Comparison of ENCODE assay signal across 15 cellular contexts in the genomic region with DNA sequence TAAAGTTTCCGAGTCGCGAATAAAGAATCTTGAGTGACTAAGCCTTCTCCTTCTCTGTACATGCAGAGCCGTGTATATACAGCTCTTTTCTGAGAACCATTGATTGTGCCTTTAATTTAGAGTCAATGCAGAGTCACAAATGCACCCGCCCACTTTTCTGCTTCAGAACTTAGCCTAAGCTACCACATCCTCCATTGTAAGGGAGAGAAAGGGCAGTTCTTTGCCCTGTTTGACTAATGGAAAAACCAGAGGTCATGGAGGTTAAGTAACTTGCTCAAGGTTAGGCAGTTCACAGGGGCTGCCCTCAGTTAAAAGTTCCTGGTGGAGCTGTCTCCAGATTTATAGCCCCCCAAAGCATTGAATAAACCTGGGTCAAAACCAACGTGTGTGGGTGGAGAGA.
DNase-seq lines count a peak whose midpoint lies in the region; FAIRE-seq and TF ChIP-seq lines count a peak whose summit lies in the region.
"Had no signal": no experiment of that assay in that cellular context is flagged by ENCODE, and none has a peak within 500 bp of the region (broad histone marks: within the 10 kb centered on the region; RNA-seq: fewer than 3 reads in every experiment).

No MANE protein-coding gene starts in this region.

- H3K27ac ChIP-seq in kidney (ENCODE audit: low read depth in 2 of 2, low read length in 2 of 2) (peak overlapping the region; percentile 43 to 68), stomach smooth muscle (ENCODE audit: low read length) (peak overlapping the region; percentile 98), Peyer's patch (peak overlapping the region in 2 of 4 donors; percentile 71 to 89)

- peaks cover 46% of the 10 kb centered on the region for H3K4me1 Mint-ChIP-seq in T-helper 2 cell treated with Interferon-gamma antibody and Interleukin-4, amounts not matched to agents 5 μg/mL and 100 μg/mL, for 36 hours (ENCODE audit: low read depth)

- H3K4me1 ChIP-seq in kidney (ENCODE audit: control insufficient read depth in 1 of 2, insufficient read depth in 1 of 2, low read depth in 1 of 2, low read length in 2 of 2) (peaks cover 38 to 39% of the 10 kb centered on the region in 2 donors), stomach smooth muscle (ENCODE audit: control insufficient read depth, insufficient read depth, low read length) (peaks cover 48% of the 10 kb centered on the region), Peyer's patch (peaks cover 0 to 27% (median 24%) of the 10 kb centered on the region in 4 donors)

- H3K27me3 Mint-ChIP-seq in T-helper 2 cell treated with Interferon-gamma antibody and Interleukin-4, amounts not matched to agents 5 μg/mL and 100 μg/mL, for 36 hours (ENCODE audit: low read depth): no peaks in the 10 kb centered on the region

- intact Hi-C loops in kidney (cut with DNase I): loop anchor here (10.0 kb wide), 1 partner anchor 374 kb away; the partner anchor contains the start of gene IRF2BP2

- H3K27ac Mint-ChIP-seq in T-helper 2 cell treated with Interferon-gamma antibody and Interleukin-4, amounts not matched to agents 5 μg/mL and 100 μg/mL, for 36 hours: peak overlapping the region; percentile 54

- peak; percentile 65 for DNase-seq in activated effector memory CD4-positive, alpha-beta T cell treated with anti-CD3 and anti-CD28 coated beads, Interleukin-2, amount 50 U/mL, for 16 hours
- no peak for DNase-seq in activated effector memory CD4-positive, alpha-beta T cell treated with Interleukin-2 at 50 U/mL for 16 hours
- peak; percentile 58 for DNase-seq in T-helper 2 cell treated with Interferon-gamma antibody and Interleukin-4, amounts not matched to agents 5 μg/mL and 100 μg/mL, for 36 hours (ENCODE audit: low spot score)
- no peak for DNase-seq in kidney
- DNase-seq in NCI-H748 treated with DMSO at 0.1 percent for 48 hours (lab: John Stamatoyannopoulos, UW): no peak
- no peak for DNase-seq in kidney glomerular epithelial cell (lab: John Stamatoyannopoulos, UW)
- no peak for DNase-seq in Peyer's patch
- DNase-seq: DMS153, H9, hypothalamus, NCI-H524, T-helper 9 cell had no signal

- no peak overlapping the region for H3K4me3 Mint-ChIP-seq in T-helper 2 cell treated with Interferon-gamma antibody and Interleukin-4, amounts not matched to agents 5 μg/mL and 100 μg/mL, for 36 hours
- H3K4me3 Mint-ChIP-seq: H9 had no signal

- no peak for TF ChIP-seq CTCF in kidney (IDR thresholded peaks at IDR 0.05; ENCODE audit: borderline replicate concordance, extremely low read depth, insufficient read depth)
- no peak for TF ChIP-seq CTCF in Peyer's patch (IDR thresholded peaks at IDR 0.05)

- H3K9ac ChIP-seq in kidney (ENCODE audit: low read length in 2 of 2) (no peak overlapping the region), stomach smooth muscle (ENCODE audit: low read length in 2 of 2) (peak overlapping the region; percentile 0 to 11)

- no peak for FAIRE-seq in kidney (lab: Jason Lieb, UNC)
- FAIRE-seq: GM12892 had no signal

- H3K9me3 ChIP-seq in kidney (ENCODE audit: control insufficient read depth in 1 of 2, low read length in 2 of 2) (no peaks in the 10 kb centered on the region), stomach smooth muscle (ENCODE audit: control insufficient read depth in 2 of 2, low read length in 2 of 2) (no peaks in the 10 kb centered on the region), Peyer's patch (no peaks in the 10 kb centered on the region)
- H3K9me3 ChIP-seq: prostate gland had no signal

- H3K9me3 Mint-ChIP-seq in T-helper 2 cell treated with Interferon-gamma antibody and Interleukin-4, amounts not matched to agents 5 μg/mL and 100 μg/mL, for 36 hours: peaks cover 3% of the 10 kb centered on the region

- H3K27me3 ChIP-seq in stomach smooth muscle (ENCODE audit: control insufficient read depth in 1 of 2, insufficient read depth in 2 of 2, low read length in 2 of 2): no peaks in the 10 kb centered on the region
- H3K27me3 ChIP-seq in Peyer's patch: no peaks in the 10 kb centered on the region

- H3K36me3 Mint-ChIP-seq in T-helper 2 cell treated with Interferon-gamma antibody and Interleukin-4, amounts not matched to agents 5 μg/mL and 100 μg/mL, for 36 hours (ENCODE audit: low read depth): peaks cover 9% of the 10 kb centered on the region

- no peak overlapping the region for H3K4me3 ChIP-seq in kidney (ENCODE audit: low read length in 2 of 2)
- H3K4me3 ChIP-seq in stomach smooth muscle (ENCODE audit: low read length in 2 of 2): no peak overlapping the region
- H3K4me3 ChIP-seq in Peyer's patch: no peak overlapping the region
- H3K4me3 ChIP-seq: prostate gland had no signal

- H3K36me3 ChIP-seq in kidney (ENCODE audit: control insufficient read depth in 1 of 2, insufficient read depth in 2 of 2, low read length in 2 of 2) (no peaks in the 10 kb centered on the region), stomach smooth muscle (ENCODE audit: control insufficient read depth in 2 of 2, insufficient read depth in 2 of 2, low read length in 2 of 2) (no peaks in the 10 kb centered on the region), Peyer's patch (no peaks in the 10 kb centered on the region)
- H3K36me3 ChIP-seq: prostate gland had no signal

- no peak for TF ChIP-seq POLR2A in Peyer's patch (IDR thresholded peaks at IDR 0.05)

Comparison
In these comparisons a context has a peak if more than half of its experiments do, and no peak if none do; other contexts are left out.
1. DNase-seq: peak in activated effector memory CD4-positive, alpha-beta T cell treated with anti-CD3 and anti-CD28 coated beads, Interleukin-2, amount 50 U/mL, for 16 hours (single experiment) and T-helper 2 cell treated with Interferon-gamma antibody and Interleukin-4, amounts not matched to agents 5 μg/mL and 100 μg/mL, for 36 hours (single experiment); none in activated effector memory CD4-positive, alpha-beta T cell treated with Interleukin-2 at 50 U/mL for 16 hours (single experiment), kidney (single experiment), NCI-H748 treated with DMSO at 0.1 percent for 48 hours (single experiment), kidney glomerular epithelial cell (single experiment) and Peyer's patch (0 of 3).
2. H3K9ac ChIP-seq: peak in stomach smooth muscle (2 of 2); none in kidney (0 of 2).